In the genomic region with DNA sequence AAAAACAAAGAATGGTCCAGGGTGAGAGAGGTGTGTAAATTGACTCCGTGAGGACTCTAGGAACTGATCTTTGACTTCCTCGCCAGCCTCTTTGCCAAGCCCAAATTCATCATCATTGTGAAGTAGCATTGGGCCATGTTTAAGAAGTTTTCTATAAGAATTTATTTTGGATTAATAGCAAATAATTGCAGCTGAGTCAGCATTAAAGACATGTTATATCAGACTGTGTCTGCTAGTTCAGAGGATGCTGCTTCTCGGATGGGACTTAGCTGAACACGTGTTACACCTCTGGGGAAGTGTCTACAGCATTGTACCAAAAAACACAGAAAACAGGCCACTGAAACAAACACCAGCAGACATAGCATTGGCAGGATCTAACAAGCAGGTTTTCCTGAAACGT, we compare ENCODE assay signal across 3 cellular contexts.
TF ChIP-seq lines count a peak whose summit lies in the region.

No MANE protein-coding gene starts in this region.

TF ChIP-seq in A549, 52 proteins besides CTCF, POLR2A, EP300 and RAD21:
- TF ChIP-seq MAFK (IDR thresholded peaks at IDR 0.05; ENCODE audit: partially characterized antibody) (peak; percentile 93), HEYL (CRISPR knock-in tag; IDR thresholded peaks at IDR 0.05) (no peak)

TF ChIP-seq in IMR-90, 13 proteins besides CTCF, POLR2A, EP300 and RAD21:
- no peak for TF ChIP-seq SMC3 (IDR thresholded peaks at IDR 0.05; ENCODE audit: low read depth, low read length)
- peak; percentile 99 for TF ChIP-seq MAFK (IDR thresholded peaks at IDR 0.05; ENCODE audit: low read depth, low read length)
TF ChIP-seq in IMR-90: peak in this region for 1.

TF ChIP-seq in H1, 55 proteins besides CTCF, POLR2A, EP300 and RAD21:
- no peak for TF ChIP-seq CHD1 (IDR thresholded peaks at IDR 0.05; ENCODE audit: low read depth, low read length)
- TF ChIP-seq MAFK (IDR thresholded peaks at IDR 0.05; ENCODE audit: low read depth, low read length): peak; percentile 84
- TF ChIP-seq CTBP2 (IDR thresholded peaks at IDR 0.05; ENCODE audit: borderline replicate concordance, insufficient read depth, insufficient read length, low read length): no peak
